In genomic region chr20:62899633-62900051, GRCh38 we compare ENCODE assay signal across 1 cellular context.
TF ChIP-seq lines count a peak whose summit lies in the region.

No MANE protein-coding gene starts in this region.

TF ChIP-seq in HEK293T, 16 proteins besides CTCF, POLR2A, EP300 and RAD21:
- TF ChIP-seq SUZ12 (IDR thresholded peaks at IDR 0.05) (no peak), FOXK2 (IDR thresholded peaks at IDR 0.05) (no peak), CTBP1 (IDR thresholded peaks at IDR 0.05; ENCODE audit: borderline replicate concordance) (no peak), SP1 (IDR thresholded peaks at IDR 0.05) (no peak), TARDBP (IDR thresholded peaks at IDR 0.05) (no peak), FOXM1 (IDR thresholded peaks at IDR 0.05; ENCODE audit: borderline replicate concordance) (no peak), L3MBTL2 (conservative IDR thresholded peaks at IDR 0.05) (no peak), LEF1 (IDR thresholded peaks at IDR 0.05; ENCODE audit: borderline replicate concordance) (no peak), ZNF384 (IDR thresholded peaks at IDR 0.05) (no peak), ARNT (IDR thresholded peaks at IDR 0.05) (no peak), FOXA1 (IDR thresholded peaks at IDR 0.05) (no peak)
TF ChIP-seq in HEK293T: peak in this region for 0.
